In the genomic region with DNA sequence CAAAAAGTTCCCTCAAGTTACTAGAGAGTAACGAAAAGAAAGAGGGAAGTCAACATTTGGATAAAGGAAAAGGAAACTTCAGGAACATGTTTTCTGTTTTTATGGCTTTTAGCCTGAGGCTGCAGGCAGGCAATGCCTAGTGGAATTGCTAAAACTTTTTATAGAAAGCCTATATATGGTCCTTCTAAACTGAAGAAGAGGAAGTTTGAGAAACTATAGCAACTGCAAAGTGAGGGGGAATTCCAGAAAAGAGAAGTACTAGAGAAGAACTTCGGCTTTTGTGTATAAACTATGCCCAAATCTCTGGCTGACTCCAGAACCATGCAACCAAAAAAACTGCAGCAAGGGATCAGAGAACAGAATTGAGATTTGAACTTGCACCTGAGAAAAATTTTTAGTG, we compare ENCODE assay signal across 13 cellular contexts.
A peak's percentile ranks its signal among the peaks of the same experiment; 100 is the strongest.
DNase-seq lines count a peak whose midpoint lies in the region; ATAC-seq and TF ChIP-seq lines count a peak whose summit lies in the region.
"Had no signal": no experiment of that assay in that cellular context is flagged by ENCODE, and none has a peak within 500 bp of the region (broad histone marks: within the 10 kb centered on the region; RNA-seq: fewer than 3 reads in every experiment).

No MANE protein-coding gene starts in this region.

- H3K4me3 ChIP-seq in transverse colon (no peak overlapping the region), aorta (ENCODE audit: low read length in 2 of 2) (no peak overlapping the region)
- H3K4me3 ChIP-seq: dorsolateral prefrontal cortex, GM23248 had no signal

- H3K9me3 ChIP-seq in transverse colon (no peaks in the 10 kb centered on the region), aorta (ENCODE audit: control insufficient read depth, low read length) (peaks cover 2% of the 10 kb centered on the region)

- peak overlapping the region; percentile 29 for H3K4me3 Mint-ChIP-seq in activated B cell treated with CpG ODN at 0.5 μM for 24 hours
- H3K4me3 Mint-ChIP-seq: activated naive CD4-positive, alpha-beta T cell treated with anti-CD3 and anti-CD28 coated beads, Interleukin-2, amount 10 ng/mL, durations not matched to agents 7 days and 5 days had no signal

- 23 to 36% methylated on average over 2 of the region's 2 CpGs for WGBS in transverse colon (ENCODE audit: low coverage in 1 of 2), 2 donors
- WGBS in aorta, 2 donors, result 28 to 35% methylated on average over 2 of the region's 2 CpGs

- H3K27me3 Mint-ChIP-seq in activated B cell treated with CpG ODN at 0.5 μM for 24 hours, result no peaks in the 10 kb centered on the region
- H3K27me3 Mint-ChIP-seq: activated naive CD4-positive, alpha-beta T cell treated with anti-CD3 and anti-CD28 coated beads, Interleukin-2, amount 10 ng/mL, durations not matched to agents 7 days and 5 days had no signal

- intact Hi-C loops in activated B cell treated with CpG ODN at 0.5 μM for 24 hours (cut with micrococcal nuclease), result loop anchor here (1.0 kb wide), 1 partner anchor 69 kb away; no protein-coding TSS in a partner anchor
- intact Hi-C loops in transverse colon (cut with DNase I; ENCODE audit: low total_unique reads), result no loop called here
- intact Hi-C loops in aorta (cut with DNase I), result no loop called here

- H3K27ac ChIP-seq in transverse colon, result no peak overlapping the region
- H3K27ac ChIP-seq in aorta (ENCODE audit: low read depth in 1 of 2, low read length in 2 of 2), result no peak overlapping the region
- H3K27ac ChIP-seq: dorsolateral prefrontal cortex, GM23248 had no signal

- ATAC-seq in GM18511 (IDR thresholded peaks at IDR 0.05; ENCODE audit: unreplicated experiment) (peak; percentile 90), GM21825 (IDR thresholded peaks at IDR 0.05; ENCODE audit: unreplicated experiment) (peak; percentile 92), HG03521 (IDR thresholded peaks at IDR 0.05; ENCODE audit: unreplicated experiment) (peak; percentile 62), activated B cell treated with CpG ODN at 0.5 μM for 24 hours (ENCODE audit: low read depth) (peak; percentile 96), GM19452 (IDR thresholded peaks at IDR 0.05; ENCODE audit: unreplicated experiment) (no peak), aorta (ENCODE audit: low FRiP score) (no peak)

- no peaks in the 10 kb centered on the region for H3K27me3 ChIP-seq in transverse colon
- H3K27me3 ChIP-seq in aorta (ENCODE audit: control insufficient read depth in 1 of 2, insufficient read depth in 2 of 2, low read length in 1 of 2), result no peaks in the 10 kb centered on the region
- H3K27me3 ChIP-seq: dorsolateral prefrontal cortex had no signal

- POLR2A ChIA-PET in activated B cell treated with CpG ODN at 0.5 μM for 24 hours (lab: Charles Lee), result no interaction called here

- H3K27ac Mint-ChIP-seq in activated B cell treated with CpG ODN at 0.5 μM for 24 hours, result peak overlapping the region; percentile 47
- H3K27ac Mint-ChIP-seq: activated naive CD4-positive, alpha-beta T cell treated with anti-CD3 and anti-CD28 coated beads, Interleukin-2, amount 10 ng/mL, durations not matched to agents 7 days and 5 days had no signal

- H3K36me3 Mint-ChIP-seq in activated B cell treated with CpG ODN at 0.5 μM for 24 hours (ENCODE audit: low read depth), result no peaks in the 10 kb centered on the region
- H3K36me3 Mint-ChIP-seq: activated naive CD4-positive, alpha-beta T cell treated with anti-CD3 and anti-CD28 coated beads, Interleukin-2, amount 10 ng/mL, durations not matched to agents 7 days and 5 days had no signal

- H3K4me1 ChIP-seq in transverse colon (no peaks in the 10 kb centered on the region), aorta (ENCODE audit: control insufficient read depth in 1 of 2, insufficient read depth in 2 of 2, low read length in 2 of 2) (no peaks in the 10 kb centered on the region)

- in situ Hi-C loops in transverse colon (cut with MboI; ENCODE audit: low pct_ligation_motif_present in 1 of 4, low pct_unique_long_range_greater_than_20kb in 1 of 4, low sequenced_read_pairs in 3 of 4), result no loop called here

- H3K9me3 Mint-ChIP-seq in activated B cell treated with CpG ODN at 0.5 μM for 24 hours, result peaks cover 8% of the 10 kb centered on the region

- DNase-seq in activated B cell treated with CpG ODN at 0.5 μM for 24 hours (no peak), transverse colon (no peak), aorta (no peak)
- no peak for DNase-seq in activated CD8-positive, alpha-beta memory T cell treated with anti-CD3 and anti-CD28 coated beads for 24 hours
- DNase-seq: activated CD4-positive, CD25-positive, alpha-beta regulatory T cell; activated naive CD4-positive, alpha-beta T cell treated with anti-CD3 and anti-CD28 coated beads, Interleukin-2, amount 10 ng/mL, durations not matched to agents 7 days and 5 days; DMS153; dorsolateral prefrontal cortex; GM23248 had no signal

- no peaks in the 10 kb centered on the region for H3K36me3 ChIP-seq in transverse colon
- H3K36me3 ChIP-seq in aorta (ENCODE audit: control insufficient read depth in 1 of 2, insufficient read depth in 2 of 2, low read length in 1 of 2), result no peaks in the 10 kb centered on the region

- TF ChIP-seq CTCF in activated B cell treated with CpG ODN at 0.5 μM for 24 hours (IDR thresholded peaks at IDR 0.05), result no peak
- TF ChIP-seq CTCF in transverse colon (IDR thresholded peaks at IDR 0.05), result no peak

- TF ChIP-seq EP300 in transverse colon (IDR thresholded peaks at IDR 0.05; ENCODE audit: low read depth), result no peak

- CTCF ChIA-PET in activated B cell treated with CpG ODN at 0.5 μM for 24 hours (lab: Charles Lee), result no interaction called here

- H3K4me1 Mint-ChIP-seq in activated B cell treated with CpG ODN at 0.5 μM for 24 hours, result peaks cover 23% of the 10 kb centered on the region
- H3K4me1 Mint-ChIP-seq: activated naive CD4-positive, alpha-beta T cell treated with anti-CD3 and anti-CD28 coated beads, Interleukin-2, amount 10 ng/mL, durations not matched to agents 7 days and 5 days had no signal

- TF ChIP-seq POLR2A in transverse colon (IDR thresholded peaks at IDR 0.05), result no peak

Comparison
In these comparisons a context has a peak if more than half of its experiments do, and no peak if none do; other contexts are left out.
1. ATAC-seq: peak in GM18511 (single experiment), GM21825 (single experiment), HG03521 (single experiment) and activated B cell treated with CpG ODN at 0.5 μM for 24 hours (single experiment); none in GM19452 (single experiment) and aorta (single experiment).